ENCODE assay signal across 1 cellular context in genomic region chr2:85355073-85355410, GRCh38.
TF ChIP-seq lines count a peak whose summit lies in the region.

No MANE protein-coding gene starts in this region.

TF ChIP-seq in H1, 55 proteins besides CTCF, POLR2A, EP300 and RAD21:
- TF ChIP-seq SAP30 (IDR thresholded peaks at IDR 0.05; ENCODE audit: insufficient read depth, insufficient replicate concordance, low read length) (peak; percentile 69), EGR1 (IDR thresholded peaks at IDR 0.05; ENCODE audit: borderline replicate concordance, low read depth, low read length) (no peak)
TF ChIP-seq in H1: peak in this region for 1.
